ENCODE assay signal across 16 cellular contexts in the genomic region with DNA sequence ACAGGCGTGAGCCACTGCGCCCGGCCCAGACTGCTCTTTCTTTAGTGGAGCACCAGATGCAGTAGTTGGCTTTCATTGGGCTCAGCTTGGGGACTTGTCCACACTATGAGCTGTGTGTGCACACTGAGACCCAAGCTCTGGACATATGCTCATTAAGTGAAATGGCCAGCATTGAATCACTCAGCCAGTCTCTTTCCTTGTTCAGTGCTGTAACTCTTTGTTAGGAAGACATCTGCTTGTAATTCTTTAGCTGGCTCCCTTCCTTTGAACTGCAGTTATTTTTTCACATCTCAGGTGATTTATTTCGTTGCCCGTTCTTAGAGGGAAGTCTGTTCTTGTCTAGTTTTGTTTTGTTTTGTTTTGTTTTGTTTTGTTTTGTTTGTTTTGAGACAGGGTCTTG.
"Had no signal": no experiment of that assay in that cellular context is flagged by ENCODE, and none has a peak within 500 bp of the region (broad histone marks: within the 10 kb centered on the region; RNA-seq: fewer than 3 reads in every experiment).

No MANE protein-coding gene starts in this region.

- H3K4me2 ChIP-seq: neural progenitor cell had no signal

- H3K27me3 Mint-ChIP-seq: activated naive CD4-positive, alpha-beta T cell treated with anti-CD3 and anti-CD28 coated beads, Interleukin-2, amount 50 U/mL, for 24 hours had no signal

- H3K27ac ChIP-seq: brain microvascular endothelial cell, esophagus muscularis mucosa, neural progenitor cell, ovary had no signal

- H3K27me3 ChIP-seq: brain microvascular endothelial cell, esophagus muscularis mucosa, neural progenitor cell, ovary, transverse colon had no signal

- H3K27ac Mint-ChIP-seq: mesothelial cell of epicardium, neural progenitor cell had no signal

- H2AFZ ChIP-seq: neural progenitor cell had no signal

- H3K9me3 ChIP-seq: ovary, transverse colon had no signal

- H3K36me3 ChIP-seq: brain microvascular endothelial cell, neural progenitor cell, ovary, transverse colon had no signal

- H3K4me3 ChIP-seq: esophagus muscularis mucosa, neural progenitor cell, ovary, transverse colon had no signal

- H3K4me3 Mint-ChIP-seq: mesothelial cell of epicardium; neural progenitor cell; T-helper 2 cell treated with Interferon-gamma antibody and Interleukin-4, amounts not matched to agents 5 μg/mL and 100 μg/mL, for 36 hours had no signal

- H3K4me1 ChIP-seq: neural progenitor cell had no signal

- H3K9ac ChIP-seq: neural progenitor cell had no signal

- DNase-seq: activated CD4-positive, alpha-beta T cell treated with anti-CD3 and anti-CD28 coated beads, Interleukin-2, amount 50 U/mL, for 48 hours; activated CD8-positive, alpha-beta memory T cell treated with anti-CD3 and anti-CD28 coated beads, Interleukin-2, amount 50 U/mL, for 48 hours; activated effector memory CD4-positive, alpha-beta T cell treated with Interleukin-2 at 50 U/mL for 16 hours; amygdala; brain microvascular endothelial cell; cerebellar nuclear complex; kidney; ovary; SHP77 treated with DMSO at 0.1 percent for 48 hours; stimulated activated CD4-positive, alpha-beta T cell treated with anti-CD3 and anti-CD28 coated beads, Interleukin-4, amount 100 ng/mL, for 24 hours; transverse colon had no signal
